Comparison of ENCODE assay signal across 8 cellular contexts in the genomic region with DNA sequence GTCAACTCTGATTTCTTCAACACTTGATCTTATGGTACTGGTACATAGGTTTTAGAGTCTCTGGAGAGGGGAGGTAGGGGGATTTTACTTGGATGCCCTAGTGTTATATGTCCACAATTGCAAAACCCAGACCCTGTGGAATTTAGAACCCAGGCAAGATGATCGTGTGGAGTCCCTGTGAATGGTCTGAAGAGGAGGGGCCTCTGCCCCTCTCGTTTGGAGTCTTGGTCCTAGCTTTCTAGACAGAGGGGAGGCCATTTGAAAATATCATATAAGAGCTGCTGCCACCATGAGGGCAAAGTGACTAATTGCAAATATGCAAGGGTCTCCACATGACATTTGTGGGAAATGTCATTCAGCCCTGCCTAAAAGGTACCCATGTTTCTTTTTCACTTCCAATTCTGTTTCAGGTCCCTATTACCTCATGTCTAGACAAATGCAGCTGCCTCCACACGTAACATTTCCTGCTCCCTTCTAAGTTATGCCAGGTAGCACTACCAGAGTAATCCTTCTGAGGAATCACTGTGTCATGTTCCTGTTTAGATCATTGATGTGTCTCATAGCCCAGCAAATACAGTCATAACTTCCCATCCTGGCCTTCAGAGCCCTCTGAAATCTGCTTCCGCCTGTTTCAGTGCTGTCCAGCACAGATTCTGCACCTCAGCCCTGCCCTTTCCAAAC.
A peak's percentile ranks its signal among the peaks of the same experiment; 100 is the strongest.
DNase-seq lines count a peak whose midpoint lies in the region; ATAC-seq, FAIRE-seq and TF ChIP-seq lines count a peak whose summit lies in the region.

No MANE protein-coding gene starts in this region.

- peak; percentile 62 for ATAC-seq in HG02623 (IDR thresholded peaks at IDR 0.05; ENCODE audit: unreplicated experiment)
- ATAC-seq in left lobe of liver = peak; percentile 71
- ATAC-seq in stimulated activated memory B cell treated with anti-CD40 and anti-IgM and Interleukin-4, amounts not matched to agents 10 μg/mL and 1 μg/mL and 100 μg/mL, for 72 hours = peak; percentile 95

- DNase-seq in AG04449 (ENCODE audit: low read depth, low spot score) (no peak), GM12891 (ENCODE audit: insufficient read length, low spot score) (peak; percentile 26), NAMALWA (ENCODE audit: low spot score) (peak; percentile 83), T-helper 1 cell (peak in 4 of 5 donors; percentile 6 to 43 (median 25)), left lobe of liver (ENCODE audit: low spot score) (no peak)
- DNase-seq in central memory CD4-positive, alpha-beta T cell = peak; percentile 37

- H3K4me3 Mint-ChIP-seq in stimulated activated memory B cell treated with anti-CD40 and anti-IgM and Interleukin-4, amounts not matched to agents 10 μg/mL and 1 μg/mL and 100 μg/mL, for 72 hours = no peak overlapping the region

- no peaks in the 10 kb centered on the region for H3K9me3 Mint-ChIP-seq in stimulated activated memory B cell treated with anti-CD40 and anti-IgM and Interleukin-4, amounts not matched to agents 10 μg/mL and 1 μg/mL and 100 μg/mL, for 72 hours

- H3K4me1 Mint-ChIP-seq in stimulated activated memory B cell treated with anti-CD40 and anti-IgM and Interleukin-4, amounts not matched to agents 10 μg/mL and 1 μg/mL and 100 μg/mL, for 72 hours = peaks cover 28% of the 10 kb centered on the region

- CTCF ChIA-PET in AG04449 (lab: Yijun Ruan, JAX) = interaction anchor here (0.8 to 8.8 kb wide), 29 partner anchors 8 to 598 kb away, joined by 3 to 144 read pairs (median 4); a partner anchor contains a TSS

- peak; percentile 46 for TF ChIP-seq CTCF in AG04449 (IDR thresholded peaks at IDR 0.05; ENCODE audit: insufficient read depth, low read length, missing control alignments)

- no peak for TF ChIP-seq POLR2A in GM12891 (IDR thresholded peaks at IDR 0.05; ENCODE audit: low read depth, low read length)

- peaks cover 12% of the 10 kb centered on the region for H3K36me3 Mint-ChIP-seq in stimulated activated memory B cell treated with anti-CD40 and anti-IgM and Interleukin-4, amounts not matched to agents 10 μg/mL and 1 μg/mL and 100 μg/mL, for 72 hours

- H3K4me3 ChIP-seq in AG04449 (ENCODE audit: low read depth, low read length) = no peak overlapping the region

- H3K27ac Mint-ChIP-seq in stimulated activated memory B cell treated with anti-CD40 and anti-IgM and Interleukin-4, amounts not matched to agents 10 μg/mL and 1 μg/mL and 100 μg/mL, for 72 hours = peak overlapping the region; percentile 59

- POLR2A ChIA-PET in AG04449 (lab: Yijun Ruan, JAX) = interaction anchor here (0.9 to 1.8 kb wide), 3 partner anchors 87 to 171 kb away, joined by 3 to 7 read pairs (median 4); no protein-coding TSS in a partner anchor

- no peaks in the 10 kb centered on the region for H3K27me3 Mint-ChIP-seq in stimulated activated memory B cell treated with anti-CD40 and anti-IgM and Interleukin-4, amounts not matched to agents 10 μg/mL and 1 μg/mL and 100 μg/mL, for 72 hours

- FAIRE-seq in GM12891 (lab: Jason Lieb, UNC) = peak; percentile 91

TF ChIP-seq in GM12891, 5 proteins besides CTCF, POLR2A, EP300 and RAD21:
- TF ChIP-seq TAF1 (IDR thresholded peaks at IDR 0.05; ENCODE audit: low read depth, low read length) = no peak
- TF ChIP-seq POU2F2 (IDR thresholded peaks at IDR 0.05; ENCODE audit: low read depth, low read length) = peak; percentile 79
- 0 out of 2 replicates have a peak, but pooled peaks have one; percentile 39 for TF ChIP-seq POLR2AphosphoS5 (IDR thresholded peaks at IDR 0.05; ENCODE audit: low read depth, low read length)

Comparison
In these comparisons a context has a peak if more than half of its experiments do, and no peak if none do; other contexts are left out.
1. DNase-seq: peak in GM12891 (single experiment), NAMALWA (single experiment), T-helper 1 cell (4 of 5) and central memory CD4-positive, alpha-beta T cell (single experiment); none in AG04449 (single experiment) and left lobe of liver (single experiment).
2. Peak in every context shown above with its lines, with median percentiles within 50 percentile points of each other: ATAC-seq.